Comparison of ENCODE assay signal across 18 cellular contexts in genomic region chrX:68934421-68934820, GRCh38.
A peak's percentile ranks its signal among the peaks of the same experiment; 100 is the strongest.
DNase-seq lines count a peak whose midpoint lies in the region; ATAC-seq and TF ChIP-seq lines count a peak whose summit lies in the region.
"Had no signal": no experiment of that assay in that cellular context is flagged by ENCODE, and none has a peak within 500 bp of the region (broad histone marks: within the 10 kb centered on the region; RNA-seq: fewer than 3 reads in every experiment).

No MANE protein-coding gene starts in this region.

- no peaks in the 10 kb centered on the region for H3K36me3 ChIP-seq in spleen

- peaks cover 0 to 5% (median 0%) of the 10 kb centered on the region in 7 donors for H3K27me3 ChIP-seq in spleen (replicated peaks in 1 of 7)

- H3K27ac ChIP-seq in coronary artery (no peak overlapping the region), spleen (peak overlapping the region in 6 of 8 donors; percentile 13 to 67 (median 54))
- H3K27ac ChIP-seq: 22Rv1, HL-60, PC-9 had no signal

- no peak for TF ChIP-seq POLR2A in spleen (IDR thresholded peaks at IDR 0.05)

- TF ChIP-seq CTCF in coronary artery (IDR thresholded peaks at IDR 0.05), result no peak
- no peak for TF ChIP-seq CTCF in spleen (IDR thresholded peaks at IDR 0.05 in 8 of 11, conservative IDR thresholded peaks at IDR 0.05 in 3 of 11)

- 26 to 56% (median 42%) methylated on average over 3 of the region's 3 CpGs for WGBS in spleen, 5 donors

- H3K4me3 ChIP-seq in coronary artery (no peak overlapping the region), spleen (no peak overlapping the region)
- H3K4me3 ChIP-seq: PC-9 had no signal

- ATAC-seq in activated CD4-positive, CD25-positive, alpha-beta regulatory T cell treated with anti-CD3 and anti-CD28 coated beads, Interleukin-2, amount 50 U/mL, for 24 hours, result no peak

- H3K4me1 ChIP-seq in spleen, result peaks cover 0 to 20% (median 3%) of the 10 kb centered on the region in 6 donors

- intact Hi-C loops in spleen (cut with DNase I; ENCODE audit: low total_unique reads), result no loop called here

- H3K9me3 ChIP-seq in spleen, result no peaks in the 10 kb centered on the region

- DNase-seq in DMS 273 (lab: John Stamatoyannopoulos, UW; ENCODE audit: unreplicated experiment) (peak; percentile 53), DMS 273 treated with DMSO at 0.1 percent for 48 hours (lab: John Stamatoyannopoulos, UW) (no peak), coronary artery (ENCODE audit: low spot score) (peak; percentile 63), myocyte (ENCODE audit: low read depth) (peak; percentile 33), spleen (peak; percentile 33), NCI-H69 (lab: John Stamatoyannopoulos, UW) (no peak), NCI-H2029 treated with DMSO at 0.1 percent for 48 hours (lab: John Stamatoyannopoulos, UW) (no peak)
- DNase-seq: Calu3; CD4-positive, alpha-beta memory T cell; DMS79; NCI-H1105 treated with DMSO at 0.1 percent for 48 hours; NCI-H187 treated with DMSO at 0.1 percent for 48 hours; NCI-H446 treated with DMSO at 0.1 percent for 48 hours; NCI-H774; PC-9 had no signal

Comparison
In these comparisons a context has a peak if more than half of its experiments do, and no peak if none do; other contexts are left out.
1. DNase-seq: peak in DMS 273 (single experiment), coronary artery (single experiment), myocyte (single experiment) and spleen (single experiment); none in DMS 273 treated with DMSO at 0.1 percent for 48 hours (single experiment), NCI-H69 (single experiment) and NCI-H2029 treated with DMSO at 0.1 percent for 48 hours (single experiment).
2. H3K27ac ChIP-seq: peak in spleen (6 of 8); none in coronary artery (0 of 2).